ENCODE assay signal across 9 cellular contexts in the genomic region with DNA sequence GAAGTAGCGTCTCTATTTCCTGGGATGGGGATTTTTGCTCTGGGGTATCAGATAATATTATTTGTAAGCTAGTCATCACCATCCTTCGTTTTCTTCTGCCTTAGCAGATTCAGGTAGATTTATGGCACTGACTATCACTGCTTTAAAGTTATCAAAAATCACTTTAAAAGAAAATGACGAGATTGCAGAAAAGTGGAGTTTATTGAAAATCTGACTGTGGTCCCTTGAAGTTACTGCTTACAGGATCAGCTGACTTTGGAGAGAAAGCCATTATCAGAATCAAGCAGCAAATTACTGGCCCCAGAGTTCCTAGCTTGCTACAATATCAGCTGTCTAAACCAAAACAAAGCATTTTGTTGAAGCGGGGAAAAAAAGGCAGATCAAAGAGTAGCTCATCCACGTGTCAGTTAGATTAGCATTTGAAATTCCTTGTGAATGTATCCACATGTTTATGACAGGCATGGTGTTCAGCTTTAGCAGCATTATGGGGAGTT. TPM values are rescaled to one million over a fixed set of nuclear protein-coding genes. Genes with fewer than 3 reads are reported as not detected.
DNase-seq lines count a peak whose midpoint lies in the region; ATAC-seq and TF ChIP-seq lines count a peak whose summit lies in the region.
"Had no signal": no experiment of that assay in that cellular context is flagged by ENCODE, and none has a peak within 500 bp of the region (broad histone marks: within the 10 kb centered on the region; RNA-seq: fewer than 3 reads in every experiment).

No MANE protein-coding gene starts in this region.

- POLR2A ChIA-PET in CD4-positive, alpha-beta memory T cell (lab: Charles Lee; ENCODE audit: partially characterized antibody), result interaction anchor here (0.6 to 2.8 kb wide), 7 partner anchors 8 to 40 kb away, joined by 3 to 17 read pairs (median 5); no protein-coding TSS in a partner anchor
- POLR2A ChIA-PET in activated CD8-positive, alpha-beta T cell treated with anti-CD3 and anti-CD28 coated beads for 36 hours (lab: Charles Lee), result interaction anchor here (1.4 to 20.2 kb wide), 4 partner anchors 9 to 16 kb away, joined by 3 to 337 read pairs (median 8); a partner anchor contains a TSS

- TF ChIP-seq POLR2A in gastroesophageal sphincter (IDR thresholded peaks at IDR 0.05), result no peak

- CTCF ChIA-PET in CD4-positive, alpha-beta memory T cell (lab: Charles Lee; ENCODE audit: partially characterized antibody), result interaction anchor here (1.0 to 2.5 kb wide), 4 partner anchors 10 to 20 kb away, joined by 3 to 10 read pairs (median 4); a partner anchor contains a TSS
- CTCF ChIA-PET in activated CD8-positive, alpha-beta T cell treated with anti-CD3 and anti-CD28 coated beads for 36 hours (lab: Charles Lee), result interaction anchor here (0.6 to 2.0 kb wide), 5 partner anchors 9 to 114 kb away, joined by 3 to 6 read pairs (median 4); no protein-coding TSS in a partner anchor

- peaks cover 60 to 95% (median 80%) of the 10 kb centered on the region in 4 donors for H3K4me1 Mint-ChIP-seq in CD4-positive, alpha-beta memory T cell
- peaks cover 84% of the 10 kb centered on the region for H3K4me1 Mint-ChIP-seq in activated CD8-positive, alpha-beta T cell treated with anti-CD3 and anti-CD28 coated beads for 36 hours (ENCODE audit: low read depth)

- H3K36me3 ChIP-seq in CD4-positive, alpha-beta memory T cell (ENCODE audit: insufficient read depth, low read length), result peaks cover 8% of the 10 kb centered on the region
- no peaks in the 10 kb centered on the region for H3K36me3 ChIP-seq in gastroesophageal sphincter

- H3K9me3 Mint-ChIP-seq in CD4-positive, alpha-beta memory T cell, result no peaks in the 10 kb centered on the region
- H3K9me3 Mint-ChIP-seq in activated CD8-positive, alpha-beta T cell treated with anti-CD3 and anti-CD28 coated beads for 36 hours, result peaks cover 4% of the 10 kb centered on the region

- H3K9me3 ChIP-seq in CD4-positive, alpha-beta memory T cell (ENCODE audit: control insufficient read depth in 1 of 2, low read length in 2 of 2), result no peaks in the 10 kb centered on the region
- no peaks in the 10 kb centered on the region for H3K9me3 ChIP-seq in gastroesophageal sphincter

- no peak for TF ChIP-seq CTCF in activated CD8-positive, alpha-beta T cell treated with anti-CD3 and anti-CD28 coated beads for 36 hours (IDR thresholded peaks at IDR 0.05)
- TF ChIP-seq CTCF in gastroesophageal sphincter (IDR thresholded peaks at IDR 0.05) (no peak), retinal pigment epithelial cell (conservative IDR thresholded peaks at IDR 0.05; ENCODE audit: low read depth, low read length) (no peak), GM20000 (IDR thresholded peaks at IDR 0.05; ENCODE audit: extremely low read depth, missing control alignments) (no peak)

- no peaks in the 10 kb centered on the region for H3K27me3 Mint-ChIP-seq in CD4-positive, alpha-beta memory T cell
- H3K27me3 Mint-ChIP-seq in activated CD8-positive, alpha-beta T cell treated with anti-CD3 and anti-CD28 coated beads for 36 hours, result no peaks in the 10 kb centered on the region

- no peak for TF ChIP-seq EP300 in gastroesophageal sphincter (IDR thresholded peaks at IDR 0.05)

- H3K27ac Mint-ChIP-seq in CD4-positive, alpha-beta memory T cell, result peak overlapping the region; percentile 67 to 93 (median 86)
- peak overlapping the region; percentile 71 for H3K27ac Mint-ChIP-seq in activated CD8-positive, alpha-beta T cell treated with anti-CD3 and anti-CD28 coated beads for 36 hours

- H3K4me3 ChIP-seq in CD4-positive, alpha-beta memory T cell (ENCODE audit: low read length in 2 of 2), result no peak overlapping the region
- H3K4me3 ChIP-seq in gastroesophageal sphincter, result no peak overlapping the region
- H3K4me3 ChIP-seq in retinal pigment epithelial cell (ENCODE audit: low read length), result no peak overlapping the region

- peaks cover 14 to 56% of the 10 kb centered on the region in 2 donors for H3K36me3 Mint-ChIP-seq in CD4-positive, alpha-beta memory T cell
- H3K36me3 Mint-ChIP-seq in activated CD8-positive, alpha-beta T cell treated with anti-CD3 and anti-CD28 coated beads for 36 hours (ENCODE audit: low read depth), result peaks cover 75% of the 10 kb centered on the region

- DNase-seq in CD4-positive, alpha-beta memory T cell, result no peak
- no peak for DNase-seq in activated CD8-positive, alpha-beta T cell treated with anti-CD3 and anti-CD28 coated beads for 36 hours
- peak; percentile 100 for DNase-seq in retinal pigment epithelial cell (ENCODE audit: low read depth)
- DNase-seq in kidney tubule cell (ENCODE audit: low spot score), result no peak
- no peak for DNase-seq in NCI-H69 (lab: John Stamatoyannopoulos, UW)
- DNase-seq in GM20000 (ENCODE audit: low spot score), result no peak
- DNase-seq: cortex of kidney had no signal

- peak overlapping the region in 3 of 8 donors; percentile 7 to 28 (median 12) for H3K4me3 Mint-ChIP-seq in CD4-positive, alpha-beta memory T cell
- H3K4me3 Mint-ChIP-seq in activated CD8-positive, alpha-beta T cell treated with anti-CD3 and anti-CD28 coated beads for 36 hours, result no peak overlapping the region

- peaks cover 90% of the 10 kb centered on the region for H3K4me1 ChIP-seq in CD4-positive, alpha-beta memory T cell (ENCODE audit: insufficient read depth, low read length)
- peaks cover 0 to 28% (median 10%) of the 10 kb centered on the region in 3 donors for H3K4me1 ChIP-seq in gastroesophageal sphincter

- intact Hi-C loops in CD4-positive, alpha-beta memory T cell (cut with micrococcal nuclease), result no loop called here
- intact Hi-C loops in activated CD8-positive, alpha-beta T cell treated with anti-CD3 and anti-CD28 coated beads for 36 hours (cut with micrococcal nuclease), result no loop called here

- ATAC-seq in activated CD8-positive, alpha-beta T cell treated with anti-CD3 and anti-CD28 coated beads for 36 hours, result no peak
- no peak for ATAC-seq in gastroesophageal sphincter
- no peak for ATAC-seq in HG03139 (IDR thresholded peaks at IDR 0.05; ENCODE audit: unreplicated experiment)

- H3K27me3 ChIP-seq in CD4-positive, alpha-beta memory T cell (ENCODE audit: insufficient read depth, low read length), result no peaks in the 10 kb centered on the region
- no peaks in the 10 kb centered on the region for H3K27me3 ChIP-seq in gastroesophageal sphincter

- 44 to 85% methylated on average over 3 to 4 of the region's 5 CpGs for WGBS in gastroesophageal sphincter (ENCODE audit: low coverage in 1 of 2), 2 donors

- peak overlapping the region; percentile 36 for H3K27ac ChIP-seq in CD4-positive, alpha-beta memory T cell (ENCODE audit: low read depth, low read length)
- H3K27ac ChIP-seq in gastroesophageal sphincter, result peak overlapping the region in 3 of 4 donors; percentile 49 to 72 (median 67)

RNA-seq across cellular contexts. Expression of a gene that starts 18.5 kb away (rescaled TPM):
- total RNA-seq in CD4-positive, alpha-beta memory T cell, result 100 to 1,000 TPM; 179 to 187 TPM
- polyA plus RNA-seq in CD4-positive, alpha-beta memory T cell, result 100 to 1,000 TPM in 1 of 2 donors, 10 to 100 TPM in 1; 92.2 to 119 TPM
- 10 to 100 TPM; 39.9 to 41.5 TPM for total RNA-seq in activated CD8-positive, alpha-beta T cell treated with anti-CD3 and anti-CD28 coated beads for 36 hours
- 10 to 100 TPM; 23.2 to 34.7 (median 28.2) TPM for total RNA-seq in gastroesophageal sphincter

Comparison
In these comparisons a context has a peak if more than half of its experiments do, and no peak if none do; other contexts are left out.
1. RNA of a gene that starts 18.5 kb away (total RNA-seq): 179 to 187 TPM in CD4-positive, alpha-beta memory T cell; 39.9 to 41.5 TPM in activated CD8-positive, alpha-beta T cell treated with anti-CD3 and anti-CD28 coated beads for 36 hours and 23.2 to 34.7 TPM in gastroesophageal sphincter; every median in the first group is over 4 times any median in the second.